ENCODE assay signal across 1 cellular context in genomic region chr14:32259368-32260013, GRCh38.
TF ChIP-seq lines count a peak whose summit lies in the region.

No MANE protein-coding gene starts in this region.

TF ChIP-seq in GM23338, 12 proteins besides CTCF, POLR2A, EP300 and RAD21 (continued from another document):
- TF ChIP-seq REST (IDR thresholded peaks at IDR 0.05; ENCODE audit: unreplicated experiment) (no peak), NANOG (IDR thresholded peaks at IDR 0.05; ENCODE audit: borderline replicate concordance) (no peak), JUNB (IDR thresholded peaks at IDR 0.05; ENCODE audit: unreplicated experiment) (no peak), STAT1 (IDR thresholded peaks at IDR 0.05; ENCODE audit: unreplicated experiment) (no peak), ZNF462 (CRISPR knock-in tag; IDR thresholded peaks at IDR 0.05) (no peak), ZNF114 (CRISPR knock-in tag; IDR thresholded peaks at IDR 0.05) (no peak)
